In genomic region chr10:122142652-122143237, GRCh38 we compare ENCODE assay signal across 8 cellular contexts.
A peak's percentile ranks its signal among the peaks of the same experiment; 100 is the strongest.
DNase-seq lines count a peak whose midpoint lies in the region; ATAC-seq and TF ChIP-seq lines count a peak whose summit lies in the region.

No MANE protein-coding gene starts in this region.

- ATAC-seq in foreskin keratinocyte (no peak), sciatic nerve (peak; percentile 50), GM21390 (IDR thresholded peaks at IDR 0.05; ENCODE audit: unreplicated experiment) (no peak), HG02852 (IDR thresholded peaks at IDR 0.05; ENCODE audit: unreplicated experiment) (no peak)

- H3K4me3 ChIP-seq in AG09309 (ENCODE audit: control insufficient read depth, low read depth, low read length) (no peak overlapping the region), H7 (ENCODE audit: insufficient read depth, low read depth, low read length) (no peak overlapping the region)

- TF ChIP-seq CTCF in AG09309 (IDR thresholded peaks at IDR 0.05; ENCODE audit: control insufficient read depth, insufficient read depth, low read depth, low read length, missing control alignments) = peak; percentile 81
- peak; percentile 75 for TF ChIP-seq CTCF in foreskin keratinocyte (conservative IDR thresholded peaks at IDR 0.05)

- peaks cover 19% of the 10 kb centered on the region for H3K4me1 ChIP-seq in foreskin keratinocyte

- no peaks in the 10 kb centered on the region for H3K9me3 Mint-ChIP-seq in activated CD4-positive, alpha-beta memory T cell treated with anti-CD3 and anti-CD28 coated beads, Interleukin-2, amount 10 ng/mL, durations not matched to agents 7 days and 5 days

- DNase-seq in AG09309 (ENCODE audit: low read depth) (no peak), H7 (peak; percentile 96), foreskin keratinocyte (no peak), sciatic nerve (ENCODE audit: low spot score) (peak; percentile 83), NCI-H510A treated with DMSO at 0.1 percent for 48 hours (lab: John Stamatoyannopoulos, UW) (no peak)
- DNase-seq in activated CD4-positive, alpha-beta memory T cell treated with anti-CD3 and anti-CD28 coated beads, Interleukin-2, amount 10 ng/mL, durations not matched to agents 7 days and 5 days = peak; percentile 35

- H3K27me3 ChIP-seq in H7 (ENCODE audit: control insufficient read depth, insufficient read depth, low read length) (no peaks in the 10 kb centered on the region), foreskin keratinocyte (no peaks in the 10 kb centered on the region)

- intact Hi-C loops in sciatic nerve (cut with DNase I) = no loop called here

- peaks cover 3% of the 10 kb centered on the region for H3K36me3 ChIP-seq in H7 (replicated peaks; ENCODE audit: control insufficient read depth, insufficient read depth, low read length)

- H3K27ac Mint-ChIP-seq in activated CD4-positive, alpha-beta memory T cell treated with anti-CD3 and anti-CD28 coated beads, Interleukin-2, amount 10 ng/mL, durations not matched to agents 7 days and 5 days = no peak overlapping the region

- CTCF ChIA-PET in activated CD4-positive, alpha-beta memory T cell treated with anti-CD3 and anti-CD28 coated beads, Interleukin-2, amount 10 ng/mL, durations not matched to agents 7 days and 5 days (lab: Charles Lee) = interaction anchor here (2.4 kb wide), 1 partner anchor 293 kb away, joined by 5 read pairs; no protein-coding TSS in a partner anchor

- no peaks in the 10 kb centered on the region for H3K27me3 Mint-ChIP-seq in activated CD4-positive, alpha-beta memory T cell treated with anti-CD3 and anti-CD28 coated beads, Interleukin-2, amount 10 ng/mL, durations not matched to agents 7 days and 5 days

- POLR2A ChIA-PET in activated CD4-positive, alpha-beta memory T cell treated with anti-CD3 and anti-CD28 coated beads, Interleukin-2, amount 10 ng/mL, durations not matched to agents 7 days and 5 days (lab: Charles Lee) = no interaction called here

- no peak overlapping the region for H3K27ac ChIP-seq in foreskin keratinocyte

- no peak overlapping the region for H3K4me3 Mint-ChIP-seq in activated CD4-positive, alpha-beta memory T cell treated with anti-CD3 and anti-CD28 coated beads, Interleukin-2, amount 10 ng/mL, durations not matched to agents 7 days and 5 days

- H3K4me1 Mint-ChIP-seq in activated CD4-positive, alpha-beta memory T cell treated with anti-CD3 and anti-CD28 coated beads, Interleukin-2, amount 10 ng/mL, durations not matched to agents 7 days and 5 days = no peaks in the 10 kb centered on the region

- H3K36me3 Mint-ChIP-seq in activated CD4-positive, alpha-beta memory T cell treated with anti-CD3 and anti-CD28 coated beads, Interleukin-2, amount 10 ng/mL, durations not matched to agents 7 days and 5 days (ENCODE audit: low read depth) = no peaks in the 10 kb centered on the region

Comparison
In these comparisons a context has a peak if more than half of its experiments do, and no peak if none do; other contexts are left out.
1. DNase-seq: peak in H7 (single experiment), activated CD4-positive, alpha-beta memory T cell treated with anti-CD3 and anti-CD28 coated beads, Interleukin-2, amount 10 ng/mL, durations not matched to agents 7 days and 5 days (single experiment) and sciatic nerve (single experiment); none in AG09309 (single experiment), foreskin keratinocyte (0 of 2) and NCI-H510A treated with DMSO at 0.1 percent for 48 hours (single experiment).